In genomic region chr3:184175981-184176376, GRCh38 we compare ENCODE assay signal across 8 cellular contexts. TPM values are rescaled to one million over a fixed set of nuclear protein-coding genes. Genes with fewer than 3 reads are reported as not detected.
DNase-seq lines count a peak whose midpoint lies in the region; ATAC-seq and TF ChIP-seq lines count a peak whose summit lies in the region.

No MANE protein-coding gene starts in this region.

- peaks cover 0 to 50% (median 19%) of the 10 kb centered on the region in 4 donors for H3K36me3 ChIP-seq in right lobe of liver
- H3K36me3 ChIP-seq in tibial artery = peaks cover 46 to 65% (median 55%) of the 10 kb centered on the region in 3 donors

- H3K27me3 Mint-ChIP-seq in activated T-cell treated with anti-CD3 and anti-CD28 coated beads, Interleukin-2, amount 50 U/mL, for 72 hours (ENCODE audit: low read depth) = no peaks in the 10 kb centered on the region

- H3K27me3 ChIP-seq in right lobe of liver = no peaks in the 10 kb centered on the region
- H3K27me3 ChIP-seq in tibial artery = no peaks in the 10 kb centered on the region

- H3K9me3 ChIP-seq in right lobe of liver (no peaks in the 10 kb centered on the region), tibial artery (no peaks in the 10 kb centered on the region)

- ATAC-seq in activated T-cell treated with anti-CD3 and anti-CD28 coated beads, Interleukin-2, amount 50 U/mL, for 72 hours (replicated peaks in 1 of 2) = no peak
- ATAC-seq in right lobe of liver = no peak
- ATAC-seq in GM21515 (IDR thresholded peaks at IDR 0.05; ENCODE audit: unreplicated experiment) = no peak

- WGBS in right lobe of liver (ENCODE audit: insufficient coverage, low coverage, low lambda C conversion rate, missing lambda C conversion rate) = 50% methylated on average over 3 of the region's 3 CpGs

- no peak for TF ChIP-seq POLR2A in right lobe of liver (IDR thresholded peaks at IDR 0.05)

- peak overlapping the region; percentile 93 for H3K27ac Mint-ChIP-seq in activated T-cell treated with anti-CD3 and anti-CD28 coated beads, Interleukin-2, amount 50 U/mL, for 72 hours

- DNase-seq in activated T-cell treated with anti-CD3 and anti-CD28 coated beads, Interleukin-2, amount 50 U/mL, for 72 hours = no peak
- DNase-seq in activated T-cell treated with anti-CD3 and anti-CD28 coated beads for 4 hours = no peak
- no peak for DNase-seq in astrocyte of the spinal cord (ENCODE audit: low read depth, low spot score)
- no peak for DNase-seq in right lobe of liver
- DNase-seq in tibial artery = no peak
- no peak for DNase-seq in HUDEP-2 (lab: John Stamatoyannopoulos, UW; ENCODE audit: unreplicated experiment in 76 of 76)
- no peak for DNase-seq in NCI-H524 (lab: John Stamatoyannopoulos, UW)

- intact Hi-C loops in right lobe of liver (cut with DNase I) = no loop called here
- intact Hi-C loops in tibial artery (cut with DNase I; ENCODE audit: low total_unique reads) = loop anchor here (2.0 kb wide), 2 partner anchors 21 to 73 kb away; partner anchors contain the start of genes ALG3, DVL3 and EEF1AKMT4

- H3K4me3 Mint-ChIP-seq in activated T-cell treated with anti-CD3 and anti-CD28 coated beads, Interleukin-2, amount 50 U/mL, for 72 hours = peak overlapping the region; percentile 88 to 96

- H3K4me1 ChIP-seq in right lobe of liver (peaks cover 0 to 12% (median 2%) of the 10 kb centered on the region in 4 donors), tibial artery (peaks cover 0 to 37% (median 28%) of the 10 kb centered on the region in 4 donors)

- H3K4me3 ChIP-seq in astrocyte of the spinal cord (ENCODE audit: low read depth, low read length) = peak overlapping the region; percentile 74
- H3K4me3 ChIP-seq in right lobe of liver = peak overlapping the region; percentile 74 to 100 (median 95)
- H3K4me3 ChIP-seq in tibial artery = peak overlapping the region; percentile 95 to 100

- H3K4me1 Mint-ChIP-seq in activated T-cell treated with anti-CD3 and anti-CD28 coated beads, Interleukin-2, amount 50 U/mL, for 72 hours (ENCODE audit: low read depth) = peaks cover 42% of the 10 kb centered on the region

- H3K9me3 Mint-ChIP-seq in activated T-cell treated with anti-CD3 and anti-CD28 coated beads, Interleukin-2, amount 50 U/mL, for 72 hours = no peaks in the 10 kb centered on the region

- peak overlapping the region; percentile 24 to 86 (median 84) for H3K27ac ChIP-seq in right lobe of liver
- H3K27ac ChIP-seq in tibial artery = peak overlapping the region; percentile 97 to 99

- TF ChIP-seq CTCF in astrocyte of the spinal cord (IDR thresholded peaks at IDR 0.05; ENCODE audit: low read depth, low read length) (no peak), right lobe of liver (IDR thresholded peaks at IDR 0.05) (no peak), tibial artery (IDR thresholded peaks at IDR 0.05) (no peak)

- in situ Hi-C loops in astrocyte of the spinal cord (cut with HindIII; ENCODE audit: low sequenced_read_pairs) = no loop called here

- peaks cover 11 to 12% of the 10 kb centered on the region in 2 donors for H3K36me3 Mint-ChIP-seq in activated T-cell treated with anti-CD3 and anti-CD28 coated beads, Interleukin-2, amount 50 U/mL, for 72 hours (ENCODE audit: insufficient read depth in 2 of 2)

RNA-seq across cellular contexts. Expression of gene AP2M1, which starts 1.3 kb away (rescaled TPM):
- total RNA-seq in activated T-cell treated with anti-CD3 and anti-CD28 coated beads, Interleukin-2, amount 50 U/mL, for 72 hours = 100 to 1,000 TPM; 178 to 194 TPM
- total RNA-seq in right lobe of liver = 100 to 1,000 TPM in 4 of 6 experiments, 10 to 100 TPM in 2; 87.4 to 119 (median 105) TPM

RNA-seq across cellular contexts. Expression of gene ABCF3, which starts 10.0 kb away (rescaled TPM):
- 10 to 100 TPM; 70.8 to 71.6 TPM for total RNA-seq in activated T-cell treated with anti-CD3 and anti-CD28 coated beads, Interleukin-2, amount 50 U/mL, for 72 hours
- total RNA-seq in right lobe of liver = 10 to 100 TPM; 33.7 to 40.6 (median 38.5) TPM

RNA-seq across cellular contexts. Expression of gene DVL3, which starts 20.8 kb away (rescaled TPM):
- 10 to 100 TPM; 42.6 to 45.9 TPM for total RNA-seq in activated T-cell treated with anti-CD3 and anti-CD28 coated beads, Interleukin-2, amount 50 U/mL, for 72 hours
- 10 to 100 TPM; 18.9 to 28.1 (median 21.8) TPM for total RNA-seq in right lobe of liver

RNA-seq across cellular contexts. Expression of gene EIF2B5, which starts 40.8 kb away (rescaled TPM):
- total RNA-seq in activated T-cell treated with anti-CD3 and anti-CD28 coated beads, Interleukin-2, amount 50 U/mL, for 72 hours = 10 to 100 TPM; 47.0 to 55.4 TPM
- 10 to 100 TPM; 16.7 to 25.6 (median 20.5) TPM for total RNA-seq in right lobe of liver

RNA-seq across cellular contexts. Expression of gene VWA5B2, which starts 53.4 kb away (rescaled TPM):
- total RNA-seq in activated T-cell treated with anti-CD3 and anti-CD28 coated beads, Interleukin-2, amount 50 U/mL, for 72 hours = under 1 TPM in 1 of 2 donors, not detected in 1; 0.07 TPM
- under 1 TPM in 3 of 6 experiments, not detected in 3; 0.21 to 0.59 (median 0.25) TPM for total RNA-seq in right lobe of liver
